ENCODE assay signal across 24 cellular contexts in the genomic region with DNA sequence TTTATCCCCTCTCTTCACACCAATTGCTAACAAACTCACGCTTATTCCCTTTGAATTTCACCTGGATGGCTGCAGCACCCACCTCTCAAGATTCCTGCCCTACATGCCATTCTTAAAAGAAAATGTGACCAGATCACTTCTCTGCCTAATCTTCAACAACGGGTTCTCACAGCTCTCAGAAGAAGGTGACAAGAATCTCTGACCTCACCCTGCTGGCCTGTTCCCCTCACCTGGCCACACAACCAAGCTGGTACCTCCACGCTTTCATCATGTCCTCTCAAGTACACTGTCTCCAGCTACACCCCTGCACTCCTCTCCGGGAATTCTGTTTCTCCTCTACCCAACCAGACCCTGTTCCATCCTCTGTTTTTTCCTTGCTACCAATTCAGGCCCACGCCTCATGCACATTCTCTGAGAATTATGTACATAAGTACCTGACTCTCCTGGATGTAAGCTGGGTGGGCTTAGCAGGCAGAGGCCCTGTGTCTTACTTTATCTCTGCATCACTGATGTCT. TPM values are rescaled to one million over a fixed set of nuclear protein-coding genes. Genes with fewer than 3 reads are reported as not detected.
DNase-seq lines count a peak whose midpoint lies in the region; ATAC-seq and TF ChIP-seq lines count a peak whose summit lies in the region.
"Had no signal": no experiment of that assay in that cellular context is flagged by ENCODE, and none has a peak within 500 bp of the region (broad histone marks: within the 10 kb centered on the region; RNA-seq: fewer than 3 reads in every experiment).

No MANE protein-coding gene starts in this region.

- intact Hi-C loops in CD8-positive, alpha-beta T cell (cut with DNase I, micrococcal nuclease) = no loop called here

- no peak overlapping the region for H3K27ac ChIP-seq in CD8-positive, alpha-beta T cell (ENCODE audit: low read depth, low read length)
- H3K27ac ChIP-seq: coronary artery, esophagus squamous epithelium, gastrocnemius medialis, hepatocyte, left ventricle myocardium inferior, neural progenitor cell, stomach, tibial artery had no signal

- H3K4me1 ChIP-seq in CD8-positive, alpha-beta T cell (ENCODE audit: insufficient read depth, low read length) = peaks cover 4% of the 10 kb centered on the region

- CTCF ChIA-PET in CD8-positive, alpha-beta T cell (lab: Charles Lee) = interaction anchor here (2.9 kb wide), 1 partner anchor 91 kb away, joined by 11 read pairs; no protein-coding TSS in a partner anchor

- ATAC-seq in CD8-positive, alpha-beta T cell = no peak
- ATAC-seq in naive thymus-derived CD8-positive, alpha-beta T cell = no peak
- no peak for ATAC-seq in GM19328 (IDR thresholded peaks at IDR 0.05; ENCODE audit: unreplicated experiment)
- ATAC-seq in HG03175 (IDR thresholded peaks at IDR 0.05; ENCODE audit: unreplicated experiment) = no peak
- ATAC-seq: gastrocnemius medialis, HCT116, PC-3, sciatic nerve had no signal

- H3K9me3 ChIP-seq in CD8-positive, alpha-beta T cell (ENCODE audit: low read length) = no peaks in the 10 kb centered on the region
- H3K9me3 ChIP-seq: esophagus squamous epithelium, gastrocnemius medialis, left ventricle myocardium inferior, stomach, tibial artery had no signal

- H3K27ac Mint-ChIP-seq in CD8-positive, alpha-beta T cell = peak overlapping the region; percentile 46
- H3K27ac Mint-ChIP-seq in IgD-negative memory B cell = peak overlapping the region in 2 of 3 donors; percentile 51 to 54
- peak overlapping the region; percentile 3 for H3K27ac Mint-ChIP-seq in activated naive CD8-positive, alpha-beta T cell treated with anti-CD3 and anti-CD28 coated beads for 36 hours
- H3K27ac Mint-ChIP-seq in naive thymus-derived CD8-positive, alpha-beta T cell = peak overlapping the region in 6 of 10 donors; percentile 39 to 79 (median 59)
- H3K27ac Mint-ChIP-seq: neural progenitor cell had no signal

- POLR2A ChIA-PET in CD8-positive, alpha-beta T cell (lab: Charles Lee) = no interaction called here
- POLR2A ChIA-PET in naive thymus-derived CD8-positive, alpha-beta T cell (lab: Charles Lee) = no interaction called here

- H3K4me3 ChIP-seq in CD8-positive, alpha-beta T cell (ENCODE audit: low read depth, low read length) = no peak overlapping the region
- H3K4me3 ChIP-seq: coronary artery, esophagus squamous epithelium, gastrocnemius medialis, hepatocyte, left ventricle myocardium inferior, neural progenitor cell, stomach, tibial artery had no signal

- no peak for DNase-seq in CD8-positive, alpha-beta T cell
- no peak for DNase-seq in activated naive CD8-positive, alpha-beta T cell treated with anti-CD3 and anti-CD28 coated beads for 36 hours
- no peak for DNase-seq in naive thymus-derived CD8-positive, alpha-beta T cell
- no peak for DNase-seq in GDM1 (lab: John Stamatoyannopoulos, UW)
- DNase-seq: activated gamma-delta T cell, DMS 273 treated with DMSO at 0.1 percent for 48 hours, esophagus squamous epithelium, gastrocnemius medialis, left ventricle myocardium inferior, midbrain, NCI-H1436 treated with DMSO at 0.1 percent for 48 hours, PC-3, Right ventricle myocardium superior, stomach, tibial artery had no signal

- H3K27me3 ChIP-seq in CD8-positive, alpha-beta T cell (ENCODE audit: insufficient read depth, low read length) = no peaks in the 10 kb centered on the region
- H3K27me3 ChIP-seq: esophagus squamous epithelium, gastrocnemius medialis, hepatocyte, neural progenitor cell, stomach, tibial artery had no signal

- no peak overlapping the region for H3K4me3 Mint-ChIP-seq in CD8-positive, alpha-beta T cell
- no peak overlapping the region for H3K4me3 Mint-ChIP-seq in IgD-negative memory B cell
- H3K4me3 Mint-ChIP-seq in activated naive CD8-positive, alpha-beta T cell treated with anti-CD3 and anti-CD28 coated beads for 36 hours = no peak overlapping the region
- no peak overlapping the region for H3K4me3 Mint-ChIP-seq in naive thymus-derived CD8-positive, alpha-beta T cell
- H3K4me3 Mint-ChIP-seq: CD14-positive monocyte, neural progenitor cell had no signal

- no peaks in the 10 kb centered on the region for H3K9me3 Mint-ChIP-seq in CD8-positive, alpha-beta T cell
- peaks cover 0 to 6% (median 0%) of the 10 kb centered on the region in 3 donors for H3K9me3 Mint-ChIP-seq in IgD-negative memory B cell
- peaks cover 6% of the 10 kb centered on the region for H3K9me3 Mint-ChIP-seq in activated naive CD8-positive, alpha-beta T cell treated with anti-CD3 and anti-CD28 coated beads for 36 hours
- H3K9me3 Mint-ChIP-seq in naive thymus-derived CD8-positive, alpha-beta T cell = peaks cover 0 to 6% (median 0%) of the 10 kb centered on the region in 9 donors

- no peaks in the 10 kb centered on the region for H3K27me3 Mint-ChIP-seq in CD8-positive, alpha-beta T cell (ENCODE audit: low read depth)
- no peaks in the 10 kb centered on the region for H3K27me3 Mint-ChIP-seq in IgD-negative memory B cell
- H3K27me3 Mint-ChIP-seq in activated naive CD8-positive, alpha-beta T cell treated with anti-CD3 and anti-CD28 coated beads for 36 hours = no peaks in the 10 kb centered on the region
- no peaks in the 10 kb centered on the region for H3K27me3 Mint-ChIP-seq in naive thymus-derived CD8-positive, alpha-beta T cell

- peaks cover 67% of the 10 kb centered on the region for H3K36me3 Mint-ChIP-seq in CD8-positive, alpha-beta T cell
- H3K36me3 Mint-ChIP-seq in IgD-negative memory B cell = peaks cover 3% of the 10 kb centered on the region
- peaks cover 56% of the 10 kb centered on the region for H3K36me3 Mint-ChIP-seq in activated naive CD8-positive, alpha-beta T cell treated with anti-CD3 and anti-CD28 coated beads for 36 hours
- peaks cover 21 to 54% (median 42%) of the 10 kb centered on the region in 3 donors for H3K36me3 Mint-ChIP-seq in naive thymus-derived CD8-positive, alpha-beta T cell

- peaks cover 27% of the 10 kb centered on the region for H3K36me3 ChIP-seq in CD8-positive, alpha-beta T cell (ENCODE audit: insufficient read depth, low read length)

- peaks cover 26% of the 10 kb centered on the region for H3K4me1 Mint-ChIP-seq in CD8-positive, alpha-beta T cell (ENCODE audit: low read depth)
- H3K4me1 Mint-ChIP-seq in IgD-negative memory B cell = peaks cover 5 to 10% (median 6%) of the 10 kb centered on the region in 3 donors
- peaks cover 23% of the 10 kb centered on the region for H3K4me1 Mint-ChIP-seq in activated naive CD8-positive, alpha-beta T cell treated with anti-CD3 and anti-CD28 coated beads for 36 hours
- H3K4me1 Mint-ChIP-seq in naive thymus-derived CD8-positive, alpha-beta T cell = peaks cover 24 to 44% (median 30%) of the 10 kb centered on the region in 4 donors

- TF ChIP-seq CTCF in CD8-positive, alpha-beta T cell (IDR thresholded peaks at IDR 0.05) = no peak

RNA-seq across cellular contexts. Expression of a gene that starts 5.9 kb away (rescaled TPM):
- 10 to 100 TPM; 22.5 to 22.6 TPM for total RNA-seq in CD8-positive, alpha-beta T cell
- 13.5 TPM for polyA plus RNA-seq in IgD-negative memory B cell
- total RNA-seq in activated naive CD8-positive, alpha-beta T cell treated with anti-CD3 and anti-CD28 coated beads for 36 hours = 10 to 100 TPM; 15.8 to 16.7 TPM
- 10 to 100 TPM; 43.6 to 47.6 TPM for total RNA-seq in naive thymus-derived CD8-positive, alpha-beta T cell
- polyA plus RNA-seq in naive thymus-derived CD8-positive, alpha-beta T cell = 10 to 100 TPM; 12.3 to 14.6 (median 14.3) TPM

RNA-seq across cellular contexts. Expression of a gene that starts 50.2 kb away (rescaled TPM):
- 1 to 10 TPM; 6.5 to 6.7 TPM for total RNA-seq in CD8-positive, alpha-beta T cell
- polyA plus RNA-seq in IgD-negative memory B cell = 15.0 TPM
- 1 to 10 TPM; 6.3 to 6.9 TPM for total RNA-seq in activated naive CD8-positive, alpha-beta T cell treated with anti-CD3 and anti-CD28 coated beads for 36 hours
- 10 to 100 TPM; 11.2 TPM for total RNA-seq in naive thymus-derived CD8-positive, alpha-beta T cell
- 10 to 100 TPM; 13.0 to 20.5 (median 13.6) TPM for polyA plus RNA-seq in naive thymus-derived CD8-positive, alpha-beta T cell

RNA-seq across cellular contexts. Expression of a gene that starts 50.9 kb away (rescaled TPM):
- 10 to 100 TPM; 90.1 to 97.7 TPM for total RNA-seq in CD8-positive, alpha-beta T cell
- polyA plus RNA-seq in IgD-negative memory B cell = 48.5 TPM
- total RNA-seq in activated naive CD8-positive, alpha-beta T cell treated with anti-CD3 and anti-CD28 coated beads for 36 hours = 100 to 1,000 TPM; 112 to 117 TPM
- total RNA-seq in naive thymus-derived CD8-positive, alpha-beta T cell = 100 to 1,000 TPM; 186 to 187 TPM
- polyA plus RNA-seq in naive thymus-derived CD8-positive, alpha-beta T cell = 10 to 100 TPM; 40.5 to 61.0 (median 41.5) TPM

RNA-seq across cellular contexts. Expression of a gene that starts 51.6 kb away (rescaled TPM):
- 10 to 100 TPM; 10.8 to 13.6 TPM for total RNA-seq in CD8-positive, alpha-beta T cell
- polyA plus RNA-seq in IgD-negative memory B cell = 33.8 TPM
- 10 to 100 TPM; 12.1 to 14.3 TPM for total RNA-seq in activated naive CD8-positive, alpha-beta T cell treated with anti-CD3 and anti-CD28 coated beads for 36 hours
- total RNA-seq in naive thymus-derived CD8-positive, alpha-beta T cell = 10 to 100 TPM; 14.8 to 15.6 TPM
- 10 to 100 TPM; 14.2 to 22.2 (median 14.7) TPM for polyA plus RNA-seq in naive thymus-derived CD8-positive, alpha-beta T cell

Comparison
In these comparisons a context has a peak if more than half of its experiments do, and no peak if none do; other contexts are left out.
1. H3K27ac Mint-ChIP-seq: peak in every context shown above with its lines; median percentile 59 in naive thymus-derived CD8-positive, alpha-beta T cell; 52 in IgD-negative memory B cell; 46 in CD8-positive, alpha-beta T cell; 3 in activated naive CD8-positive, alpha-beta T cell treated with anti-CD3 and anti-CD28 coated beads for 36 hours.